ENCODE assay signal across 8 cellular contexts in genomic region chr10:8050561-8051108, GRCh38. TPM values are rescaled to one million over a fixed set of nuclear protein-coding genes. Genes with fewer than 3 reads are reported as not detected.
A peak's percentile ranks its signal among the peaks of the same experiment; 100 is the strongest.
DNase-seq lines count a peak whose midpoint lies in the region; ATAC-seq lines count a peak whose summit lies in the region.

No MANE protein-coding gene starts in this region.

- H3K4me1 Mint-ChIP-seq in T-helper 2 cell treated with Interferon-gamma antibody and Interleukin-4, amounts not matched to agents 5 μg/mL and 100 μg/mL, for 36 hours (ENCODE audit: low read depth), result peaks cover 39% of the 10 kb centered on the region
- H3K4me1 Mint-ChIP-seq in activated T-cell treated with anti-CD3 and anti-CD28 coated beads, Interleukin-2, amount 50 U/mL, for 4 hours (ENCODE audit: low read depth), result peaks cover 48% of the 10 kb centered on the region
- H3K4me1 Mint-ChIP-seq in stimulated activated naive CD8-positive, alpha-beta T cell treated with anti-CD3 and anti-CD28 coated beads, Interleukin-15, amount 100 ng/mL, for 72 hours, result peaks cover 75% of the 10 kb centered on the region

- peaks cover 17% of the 10 kb centered on the region for H3K27me3 Mint-ChIP-seq in T-helper 2 cell treated with Interferon-gamma antibody and Interleukin-4, amounts not matched to agents 5 μg/mL and 100 μg/mL, for 36 hours (ENCODE audit: low read depth)
- peaks cover 55% of the 10 kb centered on the region for H3K27me3 Mint-ChIP-seq in activated T-cell treated with anti-CD3 and anti-CD28 coated beads, Interleukin-2, amount 50 U/mL, for 4 hours (ENCODE audit: low read depth)
- H3K27me3 Mint-ChIP-seq in stimulated activated naive CD8-positive, alpha-beta T cell treated with anti-CD3 and anti-CD28 coated beads, Interleukin-15, amount 100 ng/mL, for 72 hours, result peaks cover 72% of the 10 kb centered on the region

- peaks cover 35% of the 10 kb centered on the region for H3K36me3 Mint-ChIP-seq in T-helper 2 cell treated with Interferon-gamma antibody and Interleukin-4, amounts not matched to agents 5 μg/mL and 100 μg/mL, for 36 hours (ENCODE audit: low read depth)
- peaks cover 2% of the 10 kb centered on the region for H3K36me3 Mint-ChIP-seq in activated T-cell treated with anti-CD3 and anti-CD28 coated beads, Interleukin-2, amount 50 U/mL, for 4 hours (ENCODE audit: insufficient read depth)

- peak overlapping the region; percentile 88 for H3K4me3 Mint-ChIP-seq in T-helper 2 cell treated with Interferon-gamma antibody and Interleukin-4, amounts not matched to agents 5 μg/mL and 100 μg/mL, for 36 hours
- peak overlapping the region; percentile 70 for H3K4me3 Mint-ChIP-seq in activated T-cell treated with anti-CD3 and anti-CD28 coated beads, Interleukin-2, amount 50 U/mL, for 4 hours
- peak overlapping the region; percentile 82 to 89 for H3K4me3 Mint-ChIP-seq in stimulated activated naive CD8-positive, alpha-beta T cell treated with anti-CD3 and anti-CD28 coated beads, Interleukin-15, amount 100 ng/mL, for 72 hours

- ATAC-seq in activated T-cell treated with anti-CD3 and anti-CD28 coated beads, Interleukin-2, amount 50 U/mL, for 4 hours, result no peak
- no peak for ATAC-seq in stimulated activated naive CD8-positive, alpha-beta T cell treated with anti-CD3 and anti-CD28 coated beads, Interleukin-15, amount 100 ng/mL, for 72 hours
- ATAC-seq in HG02884 (IDR thresholded peaks at IDR 0.05; ENCODE audit: unreplicated experiment) (no peak), HG03039 (IDR thresholded peaks at IDR 0.05; ENCODE audit: unreplicated experiment) (no peak)

- peak overlapping the region; percentile 90 for H3K27ac Mint-ChIP-seq in T-helper 2 cell treated with Interferon-gamma antibody and Interleukin-4, amounts not matched to agents 5 μg/mL and 100 μg/mL, for 36 hours
- H3K27ac Mint-ChIP-seq in stimulated activated naive CD8-positive, alpha-beta T cell treated with anti-CD3 and anti-CD28 coated beads, Interleukin-15, amount 100 ng/mL, for 72 hours, result peak overlapping the region in 1 of 2 donors; percentile 67

- H3K9me3 Mint-ChIP-seq in T-helper 2 cell treated with Interferon-gamma antibody and Interleukin-4, amounts not matched to agents 5 μg/mL and 100 μg/mL, for 36 hours, result no peaks in the 10 kb centered on the region
- no peaks in the 10 kb centered on the region for H3K9me3 Mint-ChIP-seq in activated T-cell treated with anti-CD3 and anti-CD28 coated beads, Interleukin-2, amount 50 U/mL, for 4 hours
- H3K9me3 Mint-ChIP-seq in stimulated activated naive CD8-positive, alpha-beta T cell treated with anti-CD3 and anti-CD28 coated beads, Interleukin-15, amount 100 ng/mL, for 72 hours, result no peaks in the 10 kb centered on the region

- peak; percentile 52 for DNase-seq in T-helper 2 cell treated with Interferon-gamma antibody and Interleukin-4, amounts not matched to agents 5 μg/mL and 100 μg/mL, for 36 hours (ENCODE audit: low spot score)
- DNase-seq in T-helper 2 cell (no peak), iPS-NIHi11 (ENCODE audit: low spot score) (peak; percentile 46), amniotic stem cell (lab: John Stamatoyannopoulos, UW) (no peak)
- no peak for DNase-seq in activated T-cell treated with anti-CD3 and anti-CD28 coated beads, Interleukin-2, amount 50 U/mL, for 4 hours
- DNase-seq in stimulated activated naive CD8-positive, alpha-beta T cell treated with anti-CD3 and anti-CD28 coated beads, Interleukin-15, amount 100 ng/mL, for 72 hours, result peak; percentile 32 to 38

RNA-seq across cellular contexts. Expression of gene GATA3, which starts 3.9 kb away (rescaled TPM):
- 10 to 100 TPM; 28.1 to 71.9 (median 42.1) TPM for total RNA-seq in activated T-cell treated with anti-CD3 and anti-CD28 coated beads, Interleukin-2, amount 50 U/mL, for 4 hours

Comparison
In these comparisons a context has a peak if more than half of its experiments do, and no peak if none do; other contexts are left out.
1. DNase-seq: peak in T-helper 2 cell treated with Interferon-gamma antibody and Interleukin-4, amounts not matched to agents 5 μg/mL and 100 μg/mL, for 36 hours (single experiment), iPS-NIHi11 (single experiment) and stimulated activated naive CD8-positive, alpha-beta T cell treated with anti-CD3 and anti-CD28 coated beads, Interleukin-15, amount 100 ng/mL, for 72 hours (2 of 2); none in T-helper 2 cell (0 of 5), activated T-cell treated with anti-CD3 and anti-CD28 coated beads, Interleukin-2, amount 50 U/mL, for 4 hours (single experiment) and amniotic stem cell (single experiment).
2. Peak in every context shown above with its lines, with median percentiles within 50 percentile points of each other: H3K4me3 Mint-ChIP-seq.